1 cellular context compared by ENCODE assay signal in genomic region chr3:13111874-13112520, GRCh38.
TF ChIP-seq lines count a peak whose summit lies in the region.

No MANE protein-coding gene starts in this region.

TF ChIP-seq in HepG2, 621 proteins besides CTCF, POLR2A, EP300 and RAD21 (continued from another document and continues in another):
- TF ChIP-seq MXI1 (IDR thresholded peaks at IDR 0.05; ENCODE audit: borderline replicate concordance, low read depth, low read length) (0 out of 3 replicates have a peak, but pooled peaks have one; percentile 12), PHB2 (IDR thresholded peaks at IDR 0.05; ENCODE audit: partially characterized antibody) (no peak), HNF4A (CRISPR knock-in tag; IDR thresholded peaks at IDR 0.05) (peak; percentile 80), ZNF12 (CRISPR knock-in tag; IDR thresholded peaks at IDR 0.05) (no peak), ZNF891 (CRISPR knock-in tag; IDR thresholded peaks at IDR 0.05) (no peak), HNRNPK (IDR thresholded peaks at IDR 0.05; ENCODE audit: low read depth, low read length, poor library complexity, severe bottlenecking) (no peak), TBL1XR1 (IDR thresholded peaks at IDR 0.05; ENCODE audit: borderline replicate concordance, low read length, partially characterized antibody) (no peak), BHLHE40 (IDR thresholded peaks at IDR 0.05; ENCODE audit: low read length) (no peak), ZNF362 (CRISPR knock-in tag; IDR thresholded peaks at IDR 0.05; ENCODE audit: borderline replicate concordance) (no peak), ZFP36 (IDR thresholded peaks at IDR 0.05; ENCODE audit: borderline replicate concordance, low read depth, low read length, partially characterized antibody) (no peak), GMEB2 (CRISPR knock-in tag; IDR thresholded peaks at IDR 0.05; ENCODE audit: low read depth) (no peak), PAX8 (CRISPR knock-in tag; IDR thresholded peaks at IDR 0.05; ENCODE audit: borderline replicate concordance) (no peak), ZNF780A (CRISPR knock-in tag; IDR thresholded peaks at IDR 0.05) (no peak), RXRB (CRISPR knock-in tag; IDR thresholded peaks at IDR 0.05; ENCODE audit: borderline replicate concordance) (peak; percentile 39), NPAS2 (CRISPR knock-in tag; IDR thresholded peaks at IDR 0.05; ENCODE audit: borderline replicate concordance) (no peak), ZMAT3 (CRISPR knock-in tag; conservative IDR thresholded peaks at IDR 0.05) (no peak), SMC3 (IDR thresholded peaks at IDR 0.05; ENCODE audit: low read length) (no peak), SNRNP70 (IDR thresholded peaks at IDR 0.05; ENCODE audit: low read depth, low read length) (no peak), RAD51 (IDR thresholded peaks at IDR 0.05; ENCODE audit: borderline replicate concordance) (no peak), TERF1 (CRISPR knock-in tag; IDR thresholded peaks at IDR 0.05) (no peak), ZFP37 (CRISPR knock-in tag; IDR thresholded peaks at IDR 0.05; ENCODE audit: borderline replicate concordance) (no peak), RBAK (CRISPR knock-in tag; IDR thresholded peaks at IDR 0.05) (no peak), HBP1 (CRISPR knock-in tag; IDR thresholded peaks at IDR 0.05; ENCODE audit: low read depth) (no peak), MIER3 (CRISPR knock-in tag; IDR thresholded peaks at IDR 0.05; ENCODE audit: borderline replicate concordance) (peak; percentile 26; the same call in 1 of the 2 replicates), ZNF556 (CRISPR knock-in tag; IDR thresholded peaks at IDR 0.05; ENCODE audit: borderline replicate concordance) (no peak), RFX3 (CRISPR knock-in tag; IDR thresholded peaks at IDR 0.05) (no peak), ZNF207 (IDR thresholded peaks at IDR 0.05; ENCODE audit: borderline replicate concordance) (no peak), U2AF1 (optimal IDR thresholded peaks at IDR 0.05; ENCODE audit: low read depth, low read length) (no peak), ZNF329 (CRISPR knock-in tag; IDR thresholded peaks at IDR 0.05; ENCODE audit: low read depth) (no peak), ZNF652 (CRISPR knock-in tag; IDR thresholded peaks at IDR 0.05; ENCODE audit: borderline replicate concordance, low read depth) (no peak), ZNF317 (CRISPR knock-in tag; IDR thresholded peaks at IDR 0.05) (0 out of 2 replicates have a peak, but pooled peaks have one; percentile 10), HES4 (CRISPR knock-in tag; IDR thresholded peaks at IDR 0.05; ENCODE audit: borderline replicate concordance) (no peak), ZNF546 (CRISPR knock-in tag; conservative IDR thresholded peaks at IDR 0.05) (no peak), JUN (CRISPR knock-in tag; IDR thresholded peaks at IDR 0.05) (no peak), ZNF33A (CRISPR knock-in tag; IDR thresholded peaks at IDR 0.05; ENCODE audit: borderline replicate concordance) (no peak), NFIB (CRISPR knock-in tag; IDR thresholded peaks at IDR 0.05; ENCODE audit: borderline replicate concordance) (no peak), GZF1 (CRISPR knock-in tag; IDR thresholded peaks at IDR 0.05) (no peak), NFAT5 (CRISPR knock-in tag; IDR thresholded peaks at IDR 0.05) (no peak), BRCA1 (CRISPR knock-in tag; IDR thresholded peaks at IDR 0.05) (no peak), ZUFSP (CRISPR knock-in tag; IDR thresholded peaks at IDR 0.05; ENCODE audit: borderline replicate concordance) (no peak), ERF (CRISPR knock-in tag; IDR thresholded peaks at IDR 0.05) (0 out of 2 replicates have a peak, but pooled peaks have one; percentile 47), IRF9 (CRISPR knock-in tag; IDR thresholded peaks at IDR 0.05; ENCODE audit: borderline replicate concordance) (no peak), MLX (CRISPR knock-in tag; IDR thresholded peaks at IDR 0.05) (no peak), ZEB1 (IDR thresholded peaks at IDR 0.05; ENCODE audit: insufficient replicate concordance, low read depth) (no peak), ARNT (IDR thresholded peaks at IDR 0.05) (no peak), ONECUT2 (CRISPR knock-in tag; IDR thresholded peaks at IDR 0.05) (no peak), RFXAP (CRISPR knock-in tag; IDR thresholded peaks at IDR 0.05; ENCODE audit: borderline replicate concordance) (no peak), IRF1 (CRISPR knock-in tag; IDR thresholded peaks at IDR 0.05; ENCODE audit: low read depth) (no peak), ZSCAN9 (CRISPR knock-in tag; IDR thresholded peaks at IDR 0.05; ENCODE audit: borderline replicate concordance) (0 out of 2 replicates have a peak, but pooled peaks have one; percentile 20), HMGXB4 (CRISPR knock-in tag; IDR thresholded peaks at IDR 0.05; ENCODE audit: borderline replicate concordance in 1 of 2, low read depth in 1 of 2) (no peak), NFE2 (CRISPR knock-in tag; IDR thresholded peaks at IDR 0.05) (no peak), ZNF607 (CRISPR knock-in tag; IDR thresholded peaks at IDR 0.05; ENCODE audit: borderline replicate concordance) (no peak), ARNTL (CRISPR knock-in tag; IDR thresholded peaks at IDR 0.05) (no peak), SP1 (IDR thresholded peaks at IDR 0.05) (no peak), SP1 (CRISPR knock-in tag; IDR thresholded peaks at IDR 0.05) (no peak)
